8 cellular contexts compared by ENCODE assay signal in genomic region chr1:15835741-15836510, GRCh38. TPM values are rescaled to one million over a fixed set of nuclear protein-coding genes. Genes with fewer than 3 reads are reported as not detected.
A peak's percentile ranks its signal among the peaks of the same experiment; 100 is the strongest.
DNase-seq lines count a peak whose midpoint lies in the region; ATAC-seq and TF ChIP-seq lines count a peak whose summit lies in the region.

No MANE protein-coding gene starts in this region.

- H4K20me1 ChIP-seq in HCT116 (ENCODE audit: insufficient read depth), result no peaks in the 10 kb centered on the region

- peak; percentile 70 for TF ChIP-seq POLR2A in HCT116 (IDR thresholded peaks at IDR 0.05; ENCODE audit: borderline replicate concordance, extremely low read depth, insufficient read depth, insufficient read length)

- H3K9me3 Mint-ChIP-seq in neural crest cell, result no peaks in the 10 kb centered on the region
- H3K9me3 Mint-ChIP-seq in stimulated activated naive CD8-positive, alpha-beta T cell treated with anti-CD3 and anti-CD28 coated beads, Interleukin-15, amount 100 ng/mL, for 72 hours, result no peaks in the 10 kb centered on the region

- peak; percentile 71 for ATAC-seq in HCT116
- ATAC-seq in foreskin keratinocyte, result peak; percentile 55
- ATAC-seq in stimulated activated naive CD8-positive, alpha-beta T cell treated with anti-CD3 and anti-CD28 coated beads, Interleukin-15, amount 100 ng/mL, for 72 hours, result peak; percentile 45

- no peak overlapping the region for H2AFZ ChIP-seq in HCT116 (ENCODE audit: low read depth, low read length, poor library complexity, severe bottlenecking)

- RAD21 ChIA-PET in HCT116 (lab: Charles Lee; ENCODE audit: low non-redundant PET in 1 of 2, low total read pairs in 2 of 2, uncharacterized antibody in 2 of 2, unreplicated experiment in 2 of 2), result interaction anchor here in 1 of 2 experiments (0.7 kb wide), 1 partner anchor 14 kb away, joined by 3 read pairs; no protein-coding TSS in a partner anchor

- in situ Hi-C loops in G401 (cut with HindIII; ENCODE audit: low sequenced_read_pairs), result no loop called here

- POLR2A ChIA-PET in HCT116 (lab: Charles Lee), result interaction anchor here (0.8 to 1.0 kb wide), 2 partner anchors 12 to 20 kb away, joined by 3 to 9 read pairs; partner anchors contain the start of gene SPEN

- H3K36me3 Mint-ChIP-seq in neural crest cell (ENCODE audit: low read depth), result peaks cover 2% of the 10 kb centered on the region

- H3K27me3 ChIP-seq in HCT116 (ENCODE audit: insufficient read depth, low read length), result no peaks in the 10 kb centered on the region
- no peaks in the 10 kb centered on the region for H3K27me3 ChIP-seq in SJCRH30
- no peaks in the 10 kb centered on the region for H3K27me3 ChIP-seq in foreskin keratinocyte

- H3K4me2 ChIP-seq in HCT116 (ENCODE audit: low read length), result peak overlapping the region; percentile 83

- no peaks in the 10 kb centered on the region for H3K79me2 ChIP-seq in HCT116 (ENCODE audit: insufficient read depth, low read length)

- H3K4me3 Mint-ChIP-seq in neural crest cell, result peak overlapping the region; percentile 96
- H3K4me3 Mint-ChIP-seq in stimulated activated naive CD8-positive, alpha-beta T cell treated with anti-CD3 and anti-CD28 coated beads, Interleukin-15, amount 100 ng/mL, for 72 hours, result peak overlapping the region; percentile 91 to 96

- TF ChIP-seq CTCF in HCT116 (IDR thresholded peaks at IDR 0.05 in 2 of 3, conservative IDR thresholded peaks at IDR 0.05 in 1 of 3; ENCODE audit: borderline replicate concordance in 1 of 3, insufficient read depth in 1 of 3, low read depth in 2 of 3, low read length in 2 of 3), result no peak
- TF ChIP-seq CTCF in foreskin keratinocyte (conservative IDR thresholded peaks at IDR 0.05), result no peak
- no peak for TF ChIP-seq CTCF in neural crest cell (conservative IDR thresholded peaks at IDR 0.05)

- H3K27me3 Mint-ChIP-seq in neural crest cell (ENCODE audit: low read depth), result peaks cover 6% of the 10 kb centered on the region
- no peaks in the 10 kb centered on the region for H3K27me3 Mint-ChIP-seq in stimulated activated naive CD8-positive, alpha-beta T cell treated with anti-CD3 and anti-CD28 coated beads, Interleukin-15, amount 100 ng/mL, for 72 hours

- H3K9me3 ChIP-seq in HCT116 (ENCODE audit: control insufficient read depth in 1 of 2, insufficient read depth in 1 of 2, low read depth in 1 of 2, low read length in 2 of 2) (no peaks in the 10 kb centered on the region), SJCRH30 (replicated peaks) (no peaks in the 10 kb centered on the region)

- H3K27ac Mint-ChIP-seq in neural crest cell (ENCODE audit: unreplicated experiment), result peak overlapping the region; percentile 99
- H3K27ac Mint-ChIP-seq in stimulated activated naive CD8-positive, alpha-beta T cell treated with anti-CD3 and anti-CD28 coated beads, Interleukin-15, amount 100 ng/mL, for 72 hours, result peak overlapping the region; percentile 99

- intact Hi-C loops in HCT116 (cut with micrococcal nuclease), result loop anchor here (2.0 kb wide), 1 partner anchor 37 kb away; no protein-coding TSS in a partner anchor

- H3K9me2 ChIP-seq in HCT116 (ENCODE audit: insufficient read depth), result no peaks in the 10 kb centered on the region

- TSS peak; percentile 94 for BruUV-seq in HCT116 (replicated peaks; lab: Mats Ljungman, UMichigan)

- peak overlapping the region; percentile 87 for H3K9ac ChIP-seq in HCT116 (ENCODE audit: low read length)

- H3K4me1 ChIP-seq in HCT116 (ENCODE audit: control insufficient read depth in 1 of 2, insufficient read depth in 2 of 2, low read length in 2 of 2) (peaks cover 17 to 52% of the 10 kb centered on the region in 2 experiments), SJCRH30 (no peaks in the 10 kb centered on the region), foreskin keratinocyte (peaks cover 6% of the 10 kb centered on the region)

- DNase-seq in G401 (ENCODE audit: low spot score) (peak; percentile 99), HCT116 (ENCODE audit: low read depth, low spot score) (peak; percentile 98), MV-4-11 (lab: John Stamatoyannopoulos, UW) (peak; percentile 99), SJCRH30 (peak; percentile 100), foreskin keratinocyte (peak; percentile 96 to 98), neural crest cell (ENCODE audit: low read depth, low spot score) (peak; percentile 98)
- peak; percentile 100 for DNase-seq in activated naive CD4-positive, alpha-beta T cell treated with Interleukin-2 at 50 U/mL for 16 hours
- DNase-seq in stimulated activated naive CD8-positive, alpha-beta T cell treated with anti-CD3 and anti-CD28 coated beads, Interleukin-15, amount 100 ng/mL, for 72 hours, result peak; percentile 98 to 99

- no peak for TF ChIP-seq RAD21 in HCT116 (IDR thresholded peaks at IDR 0.05; ENCODE audit: low read depth)

- H3K4me3 ChIP-seq in HCT116 (replicated peaks in 1 of 2; ENCODE audit: low read depth in 1 of 2, low read length in 2 of 2) (peak overlapping the region; percentile 67 to 78), SJCRH30 (peak overlapping the region; percentile 69)

- CTCF ChIA-PET in HCT116 (lab: Charles Lee), result interaction anchor here (1.0 kb wide), 1 partner anchor 20 kb away, joined by 4 read pairs; no protein-coding TSS in a partner anchor

- no peaks in the 10 kb centered on the region for H3K36me3 ChIP-seq in HCT116 (ENCODE audit: control insufficient read depth in 1 of 2, insufficient read depth in 2 of 2, low read length in 2 of 2)
- no peaks in the 10 kb centered on the region for H3K36me3 ChIP-seq in SJCRH30

- H3K27ac ChIP-seq in HCT116 (ENCODE audit: low read depth, low read length), result peak overlapping the region; percentile 99
- peak overlapping the region; percentile 96 for H3K27ac ChIP-seq in SJCRH30
- H3K27ac ChIP-seq in foreskin keratinocyte, result peak overlapping the region; percentile 88

- peaks cover 38% of the 10 kb centered on the region for H3K4me1 Mint-ChIP-seq in neural crest cell
- H3K4me1 Mint-ChIP-seq in stimulated activated naive CD8-positive, alpha-beta T cell treated with anti-CD3 and anti-CD28 coated beads, Interleukin-15, amount 100 ng/mL, for 72 hours, result peaks cover 45% of the 10 kb centered on the region

TF ChIP-seq in HCT116, 20 proteins besides CTCF, POLR2A, EP300 and RAD21:
- no peak for TF ChIP-seq ELF1 (IDR thresholded peaks at IDR 0.05; ENCODE audit: borderline replicate concordance, low read depth)
- TF ChIP-seq CEBPB (IDR thresholded peaks at IDR 0.05; ENCODE audit: low read depth), result no peak
- no peak for TF ChIP-seq TCF7L2 (IDR thresholded peaks at IDR 0.05; ENCODE audit: borderline replicate concordance, extremely low read depth, insufficient read depth, insufficient read length)
- no peak for TF ChIP-seq YY1 (IDR thresholded peaks at IDR 0.05; ENCODE audit: extremely low read depth, insufficient replicate concordance, low read depth, low read length)
- no peak for TF ChIP-seq FOSL1 (IDR thresholded peaks at IDR 0.05; ENCODE audit: low read depth)
- TF ChIP-seq CBX3 (IDR thresholded peaks at IDR 0.05; ENCODE audit: low read depth), result no peak
- TF ChIP-seq SP1 (IDR thresholded peaks at IDR 0.05; ENCODE audit: low read depth), result no peak
- peak; percentile 86 for TF ChIP-seq POLR2AphosphoS5 (IDR thresholded peaks at IDR 0.05; ENCODE audit: low read depth, low read length)

RNA-seq across cellular contexts. Expression of gene SPEN, which starts 11.6 kb away (rescaled TPM):
- 1.5 and 2.4 TPM in 2 replicates for total RNA-seq in G401 (2014; rRNA removed; shearing (Covaris generic))
- total RNA-seq in HCT116 (2021; ENCODE audit: unreplicated experiment) (58.6 TPM), foreskin keratinocyte (49.0 and 51.6 TPM in 2 replicates), neural crest cell (66.5 and 69.4 TPM in 2 replicates)
- 48.1 and 55.9 TPM in 2 replicates for polyA plus RNA-seq in HCT116 (2012)
- 47.2 and 55.7 TPM in 2 replicates for total RNA-seq in SJCRH30 (2014; rRNA removed; shearing (Covaris generic))
- 14.1 and 16.8 TPM in 2 replicates for polyA plus RNA-seq in foreskin keratinocyte

RNA-seq across cellular contexts. Expression of gene UQCRHL, which starts 28.5 kb away (rescaled TPM):
- 6.0 and 6.8 TPM in 2 replicates for total RNA-seq in G401 (2014; rRNA removed; shearing (Covaris generic))
- 2.5 TPM for total RNA-seq in HCT116 (2021; ENCODE audit: unreplicated experiment)
- polyA plus RNA-seq in HCT116 (2012), result 4.8 and 7.1 TPM in 2 replicates
- total RNA-seq in SJCRH30 (2014; rRNA removed; shearing (Covaris generic)), result 8.5 and 8.6 TPM in 2 replicates
- total RNA-seq in foreskin keratinocyte, result 3.2 and 5.3 TPM in 2 replicates
- 5.6 and 8.7 TPM in 2 replicates for polyA plus RNA-seq in foreskin keratinocyte
- total RNA-seq in neural crest cell, result 2.7 and 3.3 TPM in 2 replicates

Comparison
In these comparisons a context has a peak if more than half of its experiments do, and no peak if none do; other contexts are left out.
1. Peak in every context shown above with its lines: DNase-seq, ATAC-seq, H3K4me3 ChIP-seq and H3K27ac ChIP-seq.
2. RNA of gene SPEN, which starts 11.6 kb away (total RNA-seq): 66.5 to 69.4 TPM in neural crest cell, 58.6 TPM in HCT116 (single experiment), 47.2 to 55.7 TPM in SJCRH30 and 49.0 to 51.6 TPM in foreskin keratinocyte; 1.5 to 2.4 TPM in G401; every median in the first group is over 10 times any median in the second.